ENCODE assay signal across 1 cellular context in genomic region chr2:73983322-73984202, GRCh38.
TF ChIP-seq lines count a peak whose summit lies in the region.

No MANE protein-coding gene starts in this region.

TF ChIP-seq in GM23338, 12 proteins besides CTCF, POLR2A, EP300 and RAD21 (continued from another document):
- TF ChIP-seq, protein P1, sequence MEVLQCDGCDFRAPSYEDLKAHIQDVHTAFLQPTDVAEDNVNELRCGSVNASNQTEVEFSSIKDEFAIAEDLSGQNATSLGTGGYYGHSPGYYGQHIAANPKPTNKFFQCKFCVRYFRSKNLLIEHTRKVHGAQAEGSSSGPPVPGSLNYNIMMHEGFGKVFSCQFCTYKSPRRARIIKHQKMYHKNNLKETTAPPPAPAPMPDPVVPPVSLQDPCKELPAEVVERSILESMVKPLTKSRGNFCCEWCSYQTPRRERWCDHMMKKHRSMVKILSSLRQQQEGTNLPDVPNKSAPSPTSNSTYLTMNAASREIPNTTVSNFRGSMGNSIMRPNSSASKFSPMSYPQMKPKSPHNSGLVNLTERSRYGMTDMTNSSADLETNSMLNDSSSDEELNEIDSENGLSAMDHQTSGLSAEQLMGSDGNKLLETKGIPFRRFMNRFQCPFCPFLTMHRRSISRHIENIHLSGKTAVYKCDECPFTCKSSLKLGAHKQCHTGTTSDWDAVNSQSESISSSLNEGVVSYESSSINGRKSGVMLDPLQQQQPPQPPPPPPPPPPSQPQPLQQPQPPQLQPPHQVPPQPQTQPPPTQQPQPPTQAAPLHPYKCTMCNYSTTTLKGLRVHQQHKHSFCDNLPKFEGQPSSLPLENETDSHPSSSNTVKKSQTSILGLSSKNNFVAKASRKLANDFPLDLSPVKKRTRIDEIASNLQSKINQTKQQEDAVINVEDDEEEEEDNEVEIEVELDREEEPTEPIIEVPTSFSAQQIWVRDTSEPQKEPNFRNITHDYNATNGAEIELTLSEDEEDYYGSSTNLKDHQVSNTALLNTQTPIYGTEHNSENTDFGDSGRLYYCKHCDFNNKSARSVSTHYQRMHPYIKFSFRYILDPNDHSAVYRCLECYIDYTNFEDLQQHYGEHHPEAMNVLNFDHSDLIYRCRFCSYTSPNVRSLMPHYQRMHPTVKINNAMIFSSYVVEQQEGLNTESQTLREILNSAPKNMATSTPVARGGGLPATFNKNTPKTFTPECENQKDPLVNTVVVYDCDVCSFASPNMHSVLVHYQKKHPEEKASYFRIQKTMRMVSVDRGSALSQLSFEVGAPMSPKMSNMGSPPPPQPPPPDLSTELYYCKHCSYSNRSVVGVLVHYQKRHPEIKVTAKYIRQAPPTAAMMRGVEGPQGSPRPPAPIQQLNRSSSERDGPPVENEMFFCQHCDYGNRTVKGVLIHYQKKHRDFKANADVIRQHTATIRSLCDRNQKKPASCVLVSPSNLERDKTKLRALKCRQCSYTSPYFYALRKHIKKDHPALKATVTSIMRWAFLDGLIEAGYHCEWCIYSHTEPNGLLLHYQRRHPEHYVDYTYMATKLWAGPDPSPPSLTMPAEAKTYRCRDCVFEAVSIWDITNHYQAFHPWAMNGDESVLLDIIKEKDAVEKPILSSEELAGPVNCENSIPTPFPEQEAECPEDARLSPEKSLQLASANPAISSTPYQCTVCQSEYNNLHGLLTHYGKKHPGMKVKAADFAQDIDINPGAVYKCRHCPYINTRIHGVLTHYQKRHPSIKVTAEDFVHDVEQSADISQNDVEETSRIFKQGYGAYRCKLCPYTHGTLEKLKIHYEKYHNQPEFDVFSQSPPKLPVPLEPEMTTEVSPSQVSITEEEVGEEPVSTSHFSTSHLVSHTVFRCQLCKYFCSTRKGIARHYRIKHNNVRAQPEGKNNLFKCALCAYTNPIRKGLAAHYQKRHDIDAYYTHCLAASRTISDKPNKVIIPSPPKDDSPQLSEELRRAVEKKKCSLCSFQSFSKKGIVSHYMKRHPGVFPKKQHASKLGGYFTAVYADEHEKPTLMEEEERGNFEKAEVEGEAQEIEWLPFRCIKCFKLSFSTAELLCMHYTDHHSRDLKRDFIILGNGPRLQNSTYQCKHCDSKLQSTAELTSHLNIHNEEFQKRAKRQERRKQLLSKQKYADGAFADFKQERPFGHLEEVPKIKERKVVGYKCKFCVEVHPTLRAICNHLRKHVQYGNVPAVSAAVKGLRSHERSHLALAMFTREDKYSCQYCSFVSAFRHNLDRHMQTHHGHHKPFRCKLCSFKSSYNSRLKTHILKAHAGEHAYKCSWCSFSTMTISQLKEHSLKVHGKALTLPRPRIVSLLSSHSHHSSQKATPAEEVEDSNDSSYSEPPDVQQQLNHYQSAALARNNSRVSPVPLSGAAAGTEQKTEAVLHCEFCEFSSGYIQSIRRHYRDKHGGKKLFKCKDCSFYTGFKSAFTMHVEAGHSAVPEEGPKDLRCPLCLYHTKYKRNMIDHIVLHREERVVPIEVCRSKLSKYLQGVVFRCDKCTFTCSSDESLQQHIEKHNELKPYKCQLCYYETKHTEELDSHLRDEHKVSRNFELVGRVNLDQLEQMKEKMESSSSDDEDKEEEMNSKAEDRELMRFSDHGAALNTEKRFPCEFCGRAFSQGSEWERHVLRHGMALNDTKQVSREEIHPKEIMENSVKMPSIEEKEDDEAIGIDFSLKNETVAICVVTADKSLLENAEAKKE (CRISPR knock-in tag; IDR thresholded peaks at IDR 0.05), result no peak
- TF ChIP-seq REST (IDR thresholded peaks at IDR 0.05; ENCODE audit: unreplicated experiment), result no peak
